Comparison of ENCODE assay signal across 37 cellular contexts in genomic region chr2:15646661-15647060, GRCh38.
"Had no signal": no experiment of that assay in that cellular context is flagged by ENCODE, and none has a peak within 500 bp of the region (broad histone marks: within the 10 kb centered on the region; RNA-seq: fewer than 3 reads in every experiment).

No MANE protein-coding gene starts in this region.

- H3K4me1 ChIP-seq: body of pancreas, breast epithelium had no signal

- H3K36me3 Mint-ChIP-seq: activated CD8-positive, alpha-beta memory T cell treated with anti-CD3 and anti-CD28 coated beads, Interleukin-2, amount 10 ng/mL, durations not matched to agents 7 days and 5 days; activated naive CD4-positive, alpha-beta T cell treated with anti-CD3 and anti-CD28 coated beads, Interleukin-2, amount 10 ng/mL, durations not matched to agents 7 days and 5 days had no signal

- H3K27ac ChIP-seq: body of pancreas, brain microvascular endothelial cell, breast epithelium, WERI-Rb-1 had no signal

- FAIRE-seq: astrocyte, TTC549 had no signal

- DNase-seq: activated CD4-positive, alpha-beta memory T cell treated with anti-CD3 and anti-CD28 coated beads, Interleukin-2, amount 10 ng/mL, durations not matched to agents 7 days and 5 days; activated CD4-positive, alpha-beta T cell treated with anti-CD3 and anti-CD28 coated beads for 1 hour; activated CD4-positive, alpha-beta T cell treated with anti-CD3 and anti-CD28 coated beads for 36 hours; activated CD4-positive, alpha-beta T cell treated with anti-CD3 and anti-CD28 coated beads for 48 hours; activated CD4-positive, alpha-beta T cell treated with anti-CD3 and anti-CD28 coated beads, Interleukin-2, amount 10 ng/mL, durations not matched to agents 7 days and 5 days; activated CD4-positive, alpha-beta T cell treated with anti-CD3 and anti-CD28 coated beads, Interleukin-2, amount 50 U/mL, for 48 hours; activated CD4-positive, CD25-positive, alpha-beta regulatory T cell; activated CD8-positive, alpha-beta memory T cell treated with anti-CD3 and anti-CD28 coated beads for 24 hours; activated CD8-positive, alpha-beta memory T cell treated with anti-CD3 and anti-CD28 coated beads, Interleukin-2, amount 10 ng/mL, durations not matched to agents 7 days and 5 days; activated CD8-positive, alpha-beta memory T cell treated with anti-CD3 and anti-CD28 coated beads, Interleukin-2, amount 50 U/mL, for 48 hours; activated CD8-positive, alpha-beta T cell treated with anti-CD3 and anti-CD28 coated beads, Interleukin-2, amount 10 ng/mL, durations not matched to agents 7 days and 5 days; activated effector memory CD4-positive, alpha-beta T cell treated with Interleukin-2 at 50 U/mL for 16 hours; activated gamma-delta T cell; activated naive CD4-positive, alpha-beta T cell treated with anti-CD3 and anti-CD28 coated beads, Interleukin-2, amount 10 ng/mL, durations not matched to agents 7 days and 5 days; activated naive CD4-positive, alpha-beta T cell treated with Interleukin-2 at 50 U/mL for 16 hours; activated naive CD8-positive, alpha-beta T cell treated with anti-CD3 and anti-CD28 coated beads, Interleukin-2, amount 10 ng/mL, durations not matched to agents 7 days and 5 days; activated naive CD8-positive, alpha-beta T cell treated with anti-CD3 and anti-CD28 coated beads, Interleukin-2, amount 50 U/mL, for 24 hours; activated T-cell treated with anti-CD3 and anti-CD28 coated beads, Interleukin-2, amount 50 U/mL, for 24 hours; activated T-cell treated with anti-CD3 and anti-CD28 coated beads, Interleukin-2, amount 50 U/mL, for 48 hours; amygdala; aorta; body of pancreas; brain microvascular endothelial cell; central memory CD4-positive, alpha-beta T cell; T-helper 1 cell; T-helper 2 cell; T-helper 9 cell; WERI-Rb-1 had no signal

- H3K27me3 Mint-ChIP-seq: activated CD4-positive, alpha-beta memory T cell treated with anti-CD3 and anti-CD28 coated beads, Interleukin-2, amount 10 ng/mL, durations not matched to agents 7 days and 5 days; activated CD4-positive, alpha-beta T cell treated with anti-CD3 and anti-CD28 coated beads for 36 hours; activated CD4-positive, alpha-beta T cell treated with anti-CD3 and anti-CD28 coated beads, Interleukin-2, amount 10 ng/mL, durations not matched to agents 7 days and 5 days; activated CD8-positive, alpha-beta memory T cell treated with anti-CD3 and anti-CD28 coated beads, Interleukin-2, amount 10 ng/mL, durations not matched to agents 7 days and 5 days; activated naive CD4-positive, alpha-beta T cell treated with anti-CD3 and anti-CD28 coated beads, Interleukin-2, amount 50 U/mL, for 24 hours; activated naive CD8-positive, alpha-beta T cell; activated naive CD8-positive, alpha-beta T cell treated with anti-CD3 and anti-CD28 coated beads, Interleukin-2, amount 50 U/mL, for 24 hours; activated T-cell treated with anti-CD3 and anti-CD28 coated beads, Interleukin-2, amount 50 U/mL, for 24 hours had no signal

- H3K27ac Mint-ChIP-seq: activated CD4-positive, alpha-beta memory T cell treated with anti-CD3 and anti-CD28 coated beads, Interleukin-2, amount 10 ng/mL, durations not matched to agents 7 days and 5 days; activated CD4-positive, alpha-beta T cell treated with anti-CD3 and anti-CD28 coated beads for 36 hours; activated CD4-positive, alpha-beta T cell treated with anti-CD3 and anti-CD28 coated beads, Interleukin-2, amount 10 ng/mL, durations not matched to agents 7 days and 5 days; activated CD8-positive, alpha-beta memory T cell treated with anti-CD3 and anti-CD28 coated beads, Interleukin-2, amount 10 ng/mL, durations not matched to agents 7 days and 5 days; activated CD8-positive, alpha-beta T cell treated with anti-CD3 and anti-CD28 coated beads, Interleukin-2, amount 10 ng/mL, durations not matched to agents 7 days and 5 days; activated naive CD4-positive, alpha-beta T cell treated with anti-CD3 and anti-CD28 coated beads, Interleukin-2, amount 10 ng/mL, durations not matched to agents 7 days and 5 days; activated naive CD4-positive, alpha-beta T cell treated with anti-CD3 and anti-CD28 coated beads, Interleukin-2, amount 50 U/mL, for 24 hours; activated naive CD8-positive, alpha-beta T cell; activated naive CD8-positive, alpha-beta T cell treated with anti-CD3 and anti-CD28 coated beads, Interleukin-2, amount 10 ng/mL, durations not matched to agents 7 days and 5 days; activated naive CD8-positive, alpha-beta T cell treated with anti-CD3 and anti-CD28 coated beads, Interleukin-2, amount 50 U/mL, for 24 hours; activated T-cell treated with anti-CD3 and anti-CD28 coated beads, Interleukin-2, amount 50 U/mL, for 24 hours; activated T-helper 2 cell treated with anti-CD3 and anti-CD28 coated beads, Interferon-gamma antibody, Interleukin-2, Interleukin-4, amounts not matched to agents 10 μg/mL and 5 μg/mL and 100 μg/mL, durations not matched to agents 14 hours and 24 hours and 36 hours; T-helper 1 cell treated with Interleukin-12 subunit alpha and Interleukin-12 subunit beta and Interleukin-4 antibody, amounts not matched to agents 30 μg/mL and 1 μg/mL, for 36 hours; T-helper 2 cell treated with Interferon-gamma antibody and Interleukin-4, amounts not matched to agents 5 μg/mL and 100 μg/mL, for 36 hours; WTC11 had no signal

- H3K36me3 ChIP-seq: brain microvascular endothelial cell, breast epithelium had no signal

- H3K4me3 ChIP-seq: body of pancreas, breast epithelium had no signal

- H3K4me3 Mint-ChIP-seq: activated CD4-positive, alpha-beta memory T cell treated with anti-CD3 and anti-CD28 coated beads, Interleukin-2, amount 10 ng/mL, durations not matched to agents 7 days and 5 days; activated CD4-positive, alpha-beta T cell treated with anti-CD3 and anti-CD28 coated beads for 36 hours; activated CD4-positive, alpha-beta T cell treated with anti-CD3 and anti-CD28 coated beads, Interleukin-2, amount 10 ng/mL, durations not matched to agents 7 days and 5 days; activated CD8-positive, alpha-beta memory T cell treated with anti-CD3 and anti-CD28 coated beads, Interleukin-2, amount 10 ng/mL, durations not matched to agents 7 days and 5 days; activated CD8-positive, alpha-beta T cell treated with anti-CD3 and anti-CD28 coated beads, Interleukin-2, amount 10 ng/mL, durations not matched to agents 7 days and 5 days; activated naive CD4-positive, alpha-beta T cell treated with anti-CD3 and anti-CD28 coated beads, Interleukin-2, amount 10 ng/mL, durations not matched to agents 7 days and 5 days; activated naive CD4-positive, alpha-beta T cell treated with anti-CD3 and anti-CD28 coated beads, Interleukin-2, amount 50 U/mL, for 24 hours; activated naive CD8-positive, alpha-beta T cell; activated naive CD8-positive, alpha-beta T cell treated with anti-CD3 and anti-CD28 coated beads, Interleukin-2, amount 10 ng/mL, durations not matched to agents 7 days and 5 days; activated naive CD8-positive, alpha-beta T cell treated with anti-CD3 and anti-CD28 coated beads, Interleukin-2, amount 50 U/mL, for 24 hours; activated T-cell treated with anti-CD3 and anti-CD28 coated beads, Interleukin-2, amount 50 U/mL, for 24 hours; T-helper 1 cell treated with Interleukin-12 subunit alpha and Interleukin-12 subunit beta and Interleukin-4 antibody, amounts not matched to agents 30 μg/mL and 1 μg/mL, for 36 hours; T-helper 2 cell treated with Interferon-gamma antibody and Interleukin-4, amounts not matched to agents 5 μg/mL and 100 μg/mL, for 36 hours; WTC11 had no signal

- H3K27me3 ChIP-seq: body of pancreas, brain microvascular endothelial cell, breast epithelium had no signal

- H3K9me3 ChIP-seq: body of pancreas, breast epithelium had no signal

- H3K4me1 Mint-ChIP-seq: activated CD4-positive, alpha-beta memory T cell treated with anti-CD3 and anti-CD28 coated beads, Interleukin-2, amount 10 ng/mL, durations not matched to agents 7 days and 5 days; activated CD4-positive, alpha-beta T cell treated with anti-CD3 and anti-CD28 coated beads, Interleukin-2, amount 10 ng/mL, durations not matched to agents 7 days and 5 days; activated CD8-positive, alpha-beta memory T cell treated with anti-CD3 and anti-CD28 coated beads, Interleukin-2, amount 10 ng/mL, durations not matched to agents 7 days and 5 days; activated naive CD4-positive, alpha-beta T cell treated with anti-CD3 and anti-CD28 coated beads, Interleukin-2, amount 10 ng/mL, durations not matched to agents 7 days and 5 days; activated naive CD4-positive, alpha-beta T cell treated with anti-CD3 and anti-CD28 coated beads, Interleukin-2, amount 50 U/mL, for 24 hours; activated naive CD8-positive, alpha-beta T cell treated with anti-CD3 and anti-CD28 coated beads, Interleukin-2, amount 10 ng/mL, durations not matched to agents 7 days and 5 days; activated naive CD8-positive, alpha-beta T cell treated with anti-CD3 and anti-CD28 coated beads, Interleukin-2, amount 50 U/mL, for 24 hours had no signal

- H3K9me3 Mint-ChIP-seq: activated CD4-positive, alpha-beta memory T cell treated with anti-CD3 and anti-CD28 coated beads, Interleukin-2, amount 10 ng/mL, durations not matched to agents 7 days and 5 days; activated CD4-positive, alpha-beta T cell treated with anti-CD3 and anti-CD28 coated beads, Interleukin-2, amount 10 ng/mL, durations not matched to agents 7 days and 5 days; activated naive CD4-positive, alpha-beta T cell treated with anti-CD3 and anti-CD28 coated beads, Interleukin-2, amount 10 ng/mL, durations not matched to agents 7 days and 5 days; activated naive CD4-positive, alpha-beta T cell treated with anti-CD3 and anti-CD28 coated beads, Interleukin-2, amount 50 U/mL, for 24 hours; activated naive CD8-positive, alpha-beta T cell treated with anti-CD3 and anti-CD28 coated beads, Interleukin-2, amount 10 ng/mL, durations not matched to agents 7 days and 5 days; activated naive CD8-positive, alpha-beta T cell treated with anti-CD3 and anti-CD28 coated beads, Interleukin-2, amount 50 U/mL, for 24 hours; activated T-cell treated with anti-CD3 and anti-CD28 coated beads, Interleukin-2, amount 50 U/mL, for 24 hours; activated T-helper 2 cell treated with anti-CD3 and anti-CD28 coated beads, Interferon-gamma antibody, Interleukin-2, Interleukin-4, amounts not matched to agents 10 μg/mL and 5 μg/mL and 100 μg/mL, durations not matched to agents 14 hours and 24 hours and 36 hours; T-helper 1 cell treated with Interleukin-12 subunit alpha and Interleukin-12 subunit beta and Interleukin-4 antibody, amounts not matched to agents 30 μg/mL and 1 μg/mL, for 36 hours; T-helper 2 cell treated with Interferon-gamma antibody and Interleukin-4, amounts not matched to agents 5 μg/mL and 100 μg/mL, for 36 hours; WTC11 had no signal
